In the genomic region with DNA sequence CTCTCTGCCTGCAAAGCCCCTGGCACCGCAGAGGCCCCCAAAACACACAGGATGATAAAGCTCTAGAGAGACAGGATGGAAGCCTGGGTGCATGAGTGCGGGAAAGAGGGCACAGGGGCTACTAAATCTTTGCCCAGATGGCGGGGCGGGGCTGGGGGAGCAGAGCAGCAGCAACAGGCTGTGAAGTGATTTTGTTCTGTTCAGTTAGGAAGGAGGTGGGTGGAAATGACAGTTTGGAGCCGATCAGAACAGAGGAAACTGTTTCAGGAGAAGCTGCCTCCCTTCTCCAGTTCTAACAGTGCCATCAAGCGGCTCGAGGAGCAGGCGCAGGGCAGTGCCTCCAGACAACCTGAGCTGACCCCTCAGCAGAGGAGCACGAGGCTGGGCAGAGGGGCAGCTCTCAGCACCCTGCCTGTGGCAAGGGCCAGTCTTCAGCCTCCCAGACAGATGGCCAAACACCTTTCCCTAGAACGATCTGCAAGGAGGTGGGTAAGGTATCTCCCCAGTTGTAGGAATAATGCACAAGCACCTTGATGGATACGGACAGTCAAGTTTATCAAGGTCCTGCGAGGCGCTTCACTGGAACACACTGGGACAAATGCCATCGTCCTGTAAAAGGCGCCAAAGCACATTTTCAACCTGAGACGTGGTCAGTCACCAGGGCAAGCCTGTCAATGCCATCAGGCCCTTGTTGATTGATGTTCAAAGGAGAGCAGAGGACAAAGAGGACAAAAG, we compare ENCODE assay signal across 8 cellular contexts. TPM values are rescaled to one million over a fixed set of nuclear protein-coding genes. Genes with fewer than 3 reads are reported as not detected.
DNase-seq lines count a peak whose midpoint lies in the region; ATAC-seq and TF ChIP-seq lines count a peak whose summit lies in the region.

No MANE protein-coding gene starts in this region.

- H3K9me3 ChIP-seq in trophoblast cell (ENCODE audit: insufficient read depth, low read depth, low read length) (no peaks in the 10 kb centered on the region), upper lobe of right lung (no peaks in the 10 kb centered on the region)

- peak overlapping the region; percentile 61 for H2AK5ac ChIP-seq in trophoblast cell (ENCODE audit: low read length)

- H4K91ac ChIP-seq in trophoblast cell (ENCODE audit: low read depth, low read length): peak overlapping the region; percentile 82

- H3K79me2 ChIP-seq in trophoblast cell (ENCODE audit: control insufficient read depth, insufficient read depth, low read length, poor library complexity): peaks cover 2% of the 10 kb centered on the region

- peak overlapping the region; percentile 88 for H3K27ac ChIP-seq in trophoblast cell (ENCODE audit: low read depth, low read length)
- peak overlapping the region; percentile 93 for H3K27ac ChIP-seq in upper lobe of right lung

- peak; percentile 90 to 97 for ATAC-seq in activated naive CD4-positive, alpha-beta T cell treated with anti-CD3 and anti-CD28 coated beads, Interleukin-2, amount 50 U/mL, for 72 hours
- ATAC-seq in upper lobe of right lung: peak; percentile 96

- peak; percentile 91 for DNase-seq in ELR (ENCODE audit: low read depth)
- peak; percentile 92 for DNase-seq in HCEC 1CT
- peak; percentile 96 for DNase-seq in MV-4-11 (lab: John Stamatoyannopoulos, UW)
- peak; percentile 88 for DNase-seq in SK-MEL-5 (ENCODE audit: low read depth, low spot score)
- peak; percentile 65 to 76 for DNase-seq in activated naive CD4-positive, alpha-beta T cell treated with anti-CD3 and anti-CD28 coated beads, Interleukin-2, amount 50 U/mL, for 72 hours (ENCODE audit: low spot score in 2 of 2)
- DNase-seq in glomerular visceral epithelial cell (ENCODE audit: extremely low spot score): peak; percentile 90
- peak; percentile 67 to 80 for DNase-seq in trophoblast cell
- peak; percentile 89 for DNase-seq in upper lobe of right lung

- peak overlapping the region; percentile 43 for H3K14ac ChIP-seq in trophoblast cell (ENCODE audit: low read length)

- peak overlapping the region; percentile 78 for H2BK5ac ChIP-seq in trophoblast cell (ENCODE audit: low read depth, low read length, poor library complexity)

- H3K4me1 ChIP-seq in trophoblast cell (ENCODE audit: control insufficient read depth in 1 of 2, insufficient read depth in 2 of 2, low read length in 2 of 2) (peaks cover 6 to 10% of the 10 kb centered on the region in 2 experiments), upper lobe of right lung (peaks cover 43% of the 10 kb centered on the region)

- intact Hi-C loops in upper lobe of right lung (cut with DNase I): loop anchor here (5.0 to 10.0 kb wide), 2 partner anchors 219 to 491 kb away; no protein-coding TSS in a partner anchor

- H3K9ac ChIP-seq in trophoblast cell (ENCODE audit: low read length): no peak overlapping the region

- WGBS in trophoblast cell (ENCODE audit: extremely low coverage, insufficient coverage, insufficient read length): no CpG with 5 or more reads among the region's 16 CpGs

- H2BK12ac ChIP-seq in trophoblast cell (ENCODE audit: low read length): peak overlapping the region; percentile 82

- H3K4me3 ChIP-seq in trophoblast cell (ENCODE audit: low read depth, low read length) (no peak overlapping the region), upper lobe of right lung (peak overlapping the region; percentile 39)

- in situ Hi-C loops in SK-MEL-5 (cut with HindIII; ENCODE audit: low pct_unique_long_range_greater_than_20kb, low sequenced_read_pairs): no loop called here

- peak overlapping the region; percentile 81 to 85 for H3K27ac Mint-ChIP-seq in activated naive CD4-positive, alpha-beta T cell treated with anti-CD3 and anti-CD28 coated beads, Interleukin-2, amount 50 U/mL, for 72 hours

- H3K27me3 ChIP-seq in trophoblast cell (ENCODE audit: insufficient read depth, low read length): no peaks in the 10 kb centered on the region
- H3K27me3 ChIP-seq in upper lobe of right lung: no peaks in the 10 kb centered on the region

- peak overlapping the region; percentile 38 for H4K8ac ChIP-seq in trophoblast cell (ENCODE audit: low read depth, low read length)

- H3K36me3 ChIP-seq in trophoblast cell (ENCODE audit: control insufficient read depth in 1 of 2, insufficient read depth in 2 of 2, low read length in 2 of 2) (no peaks in the 10 kb centered on the region), upper lobe of right lung (no peaks in the 10 kb centered on the region)

- peak overlapping the region; percentile 35 for H3K4me2 ChIP-seq in trophoblast cell (ENCODE audit: low read length)

- H3K36me3 Mint-ChIP-seq in activated naive CD4-positive, alpha-beta T cell treated with anti-CD3 and anti-CD28 coated beads, Interleukin-2, amount 50 U/mL, for 72 hours: no peaks in the 10 kb centered on the region

- H2AFZ ChIP-seq in trophoblast cell (ENCODE audit: insufficient read depth, low read length, poor library complexity): no peak overlapping the region

- peak; percentile 95 for TF ChIP-seq CTCF in upper lobe of right lung (IDR thresholded peaks at IDR 0.05)

- peak overlapping the region; percentile 77 for H2BK120ac ChIP-seq in trophoblast cell (ENCODE audit: insufficient read depth, low read length, poor library complexity)

- H3K9me3 Mint-ChIP-seq in activated naive CD4-positive, alpha-beta T cell treated with anti-CD3 and anti-CD28 coated beads, Interleukin-2, amount 50 U/mL, for 72 hours: no peaks in the 10 kb centered on the region

- H3K18ac ChIP-seq in trophoblast cell (ENCODE audit: low read length): peak overlapping the region; percentile 34

- H3K79me1 ChIP-seq in trophoblast cell (ENCODE audit: low read length): peaks cover 6% of the 10 kb centered on the region

- H4K12ac ChIP-seq in trophoblast cell (ENCODE audit: low read depth, low read length): no peak overlapping the region

- no peak overlapping the region for H3K23ac ChIP-seq in trophoblast cell (ENCODE audit: low read length)

- no peak overlapping the region for H3K4ac ChIP-seq in trophoblast cell (ENCODE audit: low read depth, low read length)

RNA-seq across cellular contexts. Expression of a gene that starts 44.9 kb away (rescaled TPM):
- total RNA-seq in SK-MEL-5 (2014; rRNA removed; shearing (Covaris generic)): 110 and 117 TPM in 2 replicates
- polyA plus RNA-seq in SK-MEL-5 (2015; cell fraction: cytosol; rRNA removed): 151 and 195 TPM in 2 replicates
- 52.3 and 76.4 TPM in 2 replicates for polyA plus RNA-seq in SK-MEL-5 (2015; cell fraction: nucleus; rRNA removed)
- total RNA-seq in activated naive CD4-positive, alpha-beta T cell treated with anti-CD3 and anti-CD28 coated beads, Interleukin-2, amount 50 U/mL, for 72 hours: 100 to 1,000 TPM; 144 to 147 TPM
- 92.6 and 96.4 TPM in 2 replicates for polyA plus RNA-seq in trophoblast cell (2013)
- total RNA-seq in upper lobe of right lung: 87.4 TPM
